In genomic region chr19:45630463-45630862, GRCh38 we compare ENCODE assay signal across 9 cellular contexts. TPM values are rescaled to one million over a fixed set of nuclear protein-coding genes. Genes with fewer than 3 reads are reported as not detected.
DNase-seq lines count a peak whose midpoint lies in the region; ATAC-seq, FAIRE-seq and TF ChIP-seq lines count a peak whose summit lies in the region.
"Had no signal": no experiment of that assay in that cellular context is flagged by ENCODE, and none has a peak within 500 bp of the region (broad histone marks: within the 10 kb centered on the region; RNA-seq: fewer than 3 reads in every experiment).

No MANE protein-coding gene starts in this region.

- no peaks in the 10 kb centered on the region for H3K9me1 ChIP-seq in endothelial cell of umbilical vein (replicated peaks; ENCODE audit: control insufficient read depth, extremely low read depth, insufficient read depth, low read length)

- dilution Hi-C loops in endothelial cell of umbilical vein (cut with MboI; ENCODE audit: extremely low pct_ligation_motif_present, low sequenced_read_pairs): no loop called here

- H3K27me3 Mint-ChIP-seq in WTC11 (ENCODE audit: low read depth): no peaks in the 10 kb centered on the region; the same call in 1 of the 2 replicates

- H4K20me1 ChIP-seq in HepG2 (ENCODE audit: insufficient read depth, low read length): no peaks in the 10 kb centered on the region
- H4K20me1 ChIP-seq in endothelial cell of umbilical vein (replicated peaks; ENCODE audit: control insufficient read depth, extremely low read depth, insufficient read depth, low read length): no peaks in the 10 kb centered on the region

- H3K4me1 ChIP-seq in HepG2 (ENCODE audit: insufficient read depth, low read length) (no peaks in the 10 kb centered on the region), right lobe of liver (no peaks in the 10 kb centered on the region), endothelial cell of umbilical vein (ENCODE audit: control insufficient read depth, extremely low read depth, insufficient read depth, low read length) (peaks cover 8% of the 10 kb centered on the region), uterus (no peaks in the 10 kb centered on the region)

- WGBS in HepG2 (ENCODE audit: low lambda C conversion rate): 87% methylated on average over 2 of the region's 2 CpGs
- WGBS in right lobe of liver (ENCODE audit: insufficient coverage, low coverage, low lambda C conversion rate, missing lambda C conversion rate): 73% methylated on average over 2 of the region's 2 CpGs

- POLR2A ChIA-PET in HepG2 (lab: Yijun Ruan, JAX) (interaction anchor here (0.9 to 1.6 kb wide), 2 partner anchors 9 to 18 kb away, joined by 3 to 5 read pairs; partner anchors contain the start of gene EML2), endothelial cell of umbilical vein (lab: Charles Lee) (interaction anchor here (0.7 to 0.9 kb wide), 2 partner anchors 14 to 61 kb away, joined by 5 to 6 read pairs; no protein-coding TSS in a partner anchor), WTC11 (lab: Charles Lee) (interaction anchor here (0.7 kb wide), 2 partner anchors 75 to 267 kb away, joined by 4 to 7 read pairs; no protein-coding TSS in a partner anchor)

- H3K36me3 ChIP-seq in HepG2 (replicated peaks in 1 of 2; ENCODE audit: control insufficient read depth in 1 of 2, insufficient read depth in 2 of 2, low read length in 2 of 2) (peaks cover 2 to 4% of the 10 kb centered on the region in 2 experiments; a peak in 2 of 5 replicates), right lobe of liver (peaks cover 0 to 5% (median 2%) of the 10 kb centered on the region in 4 donors), endothelial cell of umbilical vein (ENCODE audit: control insufficient read depth in 2 of 2, extremely low read depth in 1 of 2, insufficient read depth in 2 of 2, low read length in 2 of 2) (peaks cover 0 to 3% of the 10 kb centered on the region in 2 experiments), uterus (no peaks in the 10 kb centered on the region)

- TF ChIP-seq EP300 in HepG2 (IDR thresholded peaks at IDR 0.05; ENCODE audit: low read depth in 2 of 2, low read length in 2 of 2) (no peak), HepG2 (CRISPR knock-in tag; IDR thresholded peaks at IDR 0.05; ENCODE audit: borderline replicate concordance) (no peak)

- no peaks in the 10 kb centered on the region for H3K9me3 Mint-ChIP-seq in WTC11

- H3K9me3 ChIP-seq in HepG2 (ENCODE audit: low read length) (no peaks in the 10 kb centered on the region), right lobe of liver (no peaks in the 10 kb centered on the region), endothelial cell of umbilical vein (replicated peaks; ENCODE audit: control insufficient read depth, insufficient read depth, low read length) (no peaks in the 10 kb centered on the region), uterus (no peaks in the 10 kb centered on the region)

- no peak for TF ChIP-seq RAD21 in HepG2 (CRISPR knock-in tag; IDR thresholded peaks at IDR 0.05)

- H3K9ac ChIP-seq in HepG2 (ENCODE audit: insufficient read depth, low read depth, low read length) (no peak overlapping the region), endothelial cell of umbilical vein (replicated peaks; ENCODE audit: extremely low read depth, insufficient read depth, low read length) (no peak overlapping the region)

- CTCF ChIA-PET in HepG2 (lab: Yijun Ruan, JAX; ENCODE audit: low intra/inter-chr PET ratio, low total read pairs) (no interaction called here), endothelial cell of umbilical vein (lab: Charles Lee) (interaction anchor here (0.6 to 4.8 kb wide), 12 partner anchors 10 to 191 kb away, joined by 3 to 49 read pairs (median 4); no protein-coding TSS in a partner anchor), WTC11 (lab: Charles Lee) (interaction anchor here (0.6 to 6.2 kb wide), 9 partner anchors 12 to 227 kb away, joined by 3 to 47 read pairs (median 4); no protein-coding TSS in a partner anchor)

- H3K4me3 ChIP-seq in HepG2 (replicated peaks in 1 of 3; ENCODE audit: insufficient read depth in 1 of 3, low read depth in 2 of 3, low read length in 3 of 3): no peak overlapping the region
- H3K4me3 ChIP-seq in right lobe of liver: no peak overlapping the region
- no peak overlapping the region for H3K4me3 ChIP-seq in endothelial cell of umbilical vein (replicated peaks in 1 of 3; ENCODE audit: insufficient read depth in 1 of 3, low read depth in 1 of 3, low read length in 3 of 3)
- no peak overlapping the region for H3K4me3 ChIP-seq in uterus

- TF ChIP-seq CTCF in HepG2 (CRISPR knock-in tag; IDR thresholded peaks at IDR 0.05) (no peak), right lobe of liver (IDR thresholded peaks at IDR 0.05) (no peak), endothelial cell of umbilical vein (IDR thresholded peaks at IDR 0.05; ENCODE audit: extremely low read depth in 1 of 2, insufficient read depth in 1 of 2, low read depth in 1 of 2, low read length in 2 of 2) (no peak), WTC11 (IDR thresholded peaks at IDR 0.05) (no peak), uterus (IDR thresholded peaks at IDR 0.05) (no peak)

- H3K4me1 Mint-ChIP-seq in WTC11: peaks cover 18% of the 10 kb centered on the region

- no peaks in the 10 kb centered on the region for H3K27me3 ChIP-seq in HepG2 (ENCODE audit: control insufficient read depth in 1 of 2, insufficient read depth in 2 of 2, low read length in 2 of 2)
- no peaks in the 10 kb centered on the region for H3K27me3 ChIP-seq in right lobe of liver
- no peaks in the 10 kb centered on the region for H3K27me3 ChIP-seq in endothelial cell of umbilical vein (ENCODE audit: control insufficient read depth in 2 of 2, insufficient read depth in 2 of 2, low read length in 2 of 2)
- no peaks in the 10 kb centered on the region for H3K27me3 ChIP-seq in uterus

- in situ Hi-C loops in HepG2 (cut with HindIII; ENCODE audit: extremely low pct_ligation_motif_present, low pct_unique_long_range_greater_than_20kb): no loop called here

- FAIRE-seq in HepG2 (lab: Jason Lieb, UNC) (no peak), endothelial cell of umbilical vein (lab: Jason Lieb, UNC) (peak; percentile 95)
- FAIRE-seq: colon had no signal

- ATAC-seq in HepG2: no peak
- ATAC-seq in right lobe of liver: no peak
- peak; percentile 80 for ATAC-seq in stimulated activated naive CD8-positive, alpha-beta T cell treated with anti-CD3 and anti-CD28 coated beads, Interleukin-15, Interleukin-2, amounts not matched to agents 100 U/mL and 50 U/mL, for 24 hours
- no peak for ATAC-seq in WTC11

- H3K27ac ChIP-seq in HepG2 (ENCODE audit: extremely low read length, insufficient read depth, low read length) (no peak overlapping the region), right lobe of liver (no peak overlapping the region), endothelial cell of umbilical vein (ENCODE audit: insufficient read depth, low read depth, low read length) (peak overlapping the region; percentile 13), uterus (no peak overlapping the region)

- no peak overlapping the region for H3K4me2 ChIP-seq in HepG2 (ENCODE audit: low read depth, low read length)
- H3K4me2 ChIP-seq in endothelial cell of umbilical vein (ENCODE audit: insufficient read depth, low read length): no peak overlapping the region

- BruUV-seq in HepG2 (replicated peaks; lab: Mats Ljungman, UMichigan): no TSS peak
- no TSS peak for BruUV-seq in endothelial cell of umbilical vein (replicated peaks; lab: Mats Ljungman, UMichigan)

- H3K27ac Mint-ChIP-seq in WTC11: no peak overlapping the region

- TF ChIP-seq POLR2A in HepG2 (IDR thresholded peaks at IDR 0.05; ENCODE audit: insufficient read depth in 1 of 2, low read depth in 2 of 2, low read length in 2 of 2) (no peak), right lobe of liver (IDR thresholded peaks at IDR 0.05) (no peak), endothelial cell of umbilical vein (IDR thresholded peaks at IDR 0.05; ENCODE audit: low read depth, low read length) (no peak), uterus (IDR thresholded peaks at IDR 0.05) (no peak)

- intact Hi-C loops in HepG2 (cut with micrococcal nuclease; ENCODE audit: unreplicated experiment): no loop called here
- intact Hi-C loops in right lobe of liver (cut with DNase I): loop anchor here in 1 of 2 donors (10.0 kb wide), 1 partner anchor 106 kb away; no protein-coding TSS in a partner anchor
- intact Hi-C loops in endothelial cell of umbilical vein (cut with micrococcal nuclease): no loop called here
- intact Hi-C loops in uterus (cut with DNase I; ENCODE audit: low total_unique reads): no loop called here

- no peak overlapping the region for H3K4me3 Mint-ChIP-seq in WTC11

- H2AFZ ChIP-seq in HepG2 (ENCODE audit: low read length) (no peak overlapping the region), endothelial cell of umbilical vein (ENCODE audit: low read depth, low read length) (no peak overlapping the region)

- DNase-seq in HepG2 (ENCODE audit: low spot score): no peak
- DNase-seq in right lobe of liver: no peak
- peak; percentile 89 for DNase-seq in NCI-H226
- DNase-seq in endothelial cell of umbilical vein (ENCODE audit: low read depth, low spot score): peak; percentile 89
- no peak for DNase-seq in stimulated activated naive CD8-positive, alpha-beta T cell treated with anti-CD3 and anti-CD28 coated beads, Interleukin-15, Interleukin-2, amounts not matched to agents 100 U/mL and 50 U/mL, for 24 hours
- DNase-seq in WTC11 (ENCODE audit: low spot score): no peak
- no peak for DNase-seq in uterus
- no peak for DNase-seq in SKM-1 (lab: John Stamatoyannopoulos, UW; ENCODE audit: unreplicated experiment)

- no peaks in the 10 kb centered on the region for H3K79me2 ChIP-seq in HepG2 (ENCODE audit: insufficient read depth, low read length)
- H3K79me2 ChIP-seq in endothelial cell of umbilical vein (ENCODE audit: control insufficient read depth, insufficient read depth, low read length): no peaks in the 10 kb centered on the region

- H3K36me3 Mint-ChIP-seq in WTC11: peaks cover 6% of the 10 kb centered on the region

RNA-seq across cellular contexts. Expression of gene EML2, which starts 8.7 kb away (rescaled TPM):
- total RNA-seq in HepG2 (2016; rRNA removed; fragmentation: Illumina TruSeq; extraction: Trizol) (7.3 and 7.6 TPM in 2 replicates), right lobe of liver (10 to 100 TPM; 12.6 to 19.7 (median 13.8) TPM), endothelial cell of umbilical vein (27.4 and 28.9 TPM in 2 replicates), WTC11 (2021) (51.5 to 63.3 TPM (median 62.5 TPM) in 3 replicates), uterus (10 to 100 TPM in 2 of 4 donors, 1 to 10 TPM in 2; 1.2 to 18.4 (median 11.6) TPM)
- 1.6 and 3.5 TPM in 2 replicates for total RNA-seq in HepG2 (2016; cell fraction: cytosol; rRNA removed; fragmentation: Illumina TruSeq; extraction: Trizol; ENCODE audit: low read depth)
- total RNA-seq in HepG2 (2016; cell fraction: insoluble cytoplasmic fraction; rRNA removed; fragmentation: Illumina TruSeq; extraction: Trizol): 4.2 and 9.1 TPM in 2 replicates
- total RNA-seq in HepG2 (2016; cell fraction: membrane; rRNA removed; fragmentation: Illumina TruSeq; extraction: Trizol): 2.2 and 3.2 TPM in 2 replicates
- 8.8 and 13.4 TPM in 2 replicates for total RNA-seq in HepG2 (2016; cell fraction: nucleus; rRNA removed; fragmentation: Illumina TruSeq; extraction: Trizol)
- polyA plus RNA-seq in HepG2 (2011; rRNA removed) (12.9 and 16.6 TPM in 2 replicates), endothelial cell of umbilical vein (23.3 and 23.8 TPM in 2 replicates)
- polyA plus RNA-seq in HepG2 (2011; cell fraction: cytosol; rRNA removed): 7.9 and 8.5 TPM in 2 replicates
- 74.5 and 101 TPM in 2 replicates for polyA plus RNA-seq in HepG2 (2011; cell fraction: nucleus; rRNA removed)
- polyA plus RNA-seq in HepG2 (2012): 10.9 and 17.5 TPM in 2 replicates
- 0.88 and 1.0 TPM in 2 replicates for polyA plus RNA-seq in HepG2 (2016; cell fraction: cytosol; fragmentation: Illumina TruSeq; extraction: Trizol; ENCODE audit: low read depth)
- 3.1 and 4.1 TPM in 2 replicates for polyA plus RNA-seq in HepG2 (2016; cell fraction: insoluble cytoplasmic fraction; fragmentation: Illumina TruSeq; extraction: Trizol; ENCODE audit: low read depth)
- polyA plus RNA-seq in HepG2 (2016; cell fraction: membrane; fragmentation: Illumina TruSeq; extraction: Trizol; ENCODE audit: low read depth): 1.2 and 3.4 TPM in 2 replicates
- 25.5 and 27.6 TPM in 2 replicates for polyA plus RNA-seq in HepG2 (2016; cell fraction: nucleus; fragmentation: Illumina TruSeq; extraction: Trizol; ENCODE audit: insufficient read depth, low read depth)
- polyA minus RNA-seq in HepG2 (2011; rRNA and poly(A)+ RNA removed; ENCODE audit: low replicate concordance): 40.9 and 76.3 TPM in 2 replicates
- 13.7 and 15.5 TPM in 2 replicates for polyA minus RNA-seq in HepG2 (2011; cell fraction: cytosol; rRNA and poly(A)+ RNA removed)
- 15.0 and 16.1 TPM in 2 replicates for polyA minus RNA-seq in HepG2 (2011; cell fraction: nucleus; rRNA and poly(A)+ RNA removed)
- 13.7 and 15.6 TPM in 2 replicates for polyA plus RNA-seq in endothelial cell of umbilical vein (2011; cell fraction: cytosol; rRNA removed)
- polyA plus RNA-seq in endothelial cell of umbilical vein (2011; cell fraction: nucleus; rRNA removed): 88.8 and 100 TPM in 2 replicates
- polyA plus RNA-seq in endothelial cell of umbilical vein (2012): 17.1 and 22.3 TPM in 2 replicates
- 22.2 and 38.8 TPM in 2 replicates for polyA minus RNA-seq in endothelial cell of umbilical vein
- polyA minus RNA-seq in endothelial cell of umbilical vein (2011; cell fraction: cytosol; rRNA and poly(A)+ RNA removed): 28.3 TPM
- 18.9 and 24.5 TPM in 2 replicates for polyA minus RNA-seq in endothelial cell of umbilical vein (2011; cell fraction: nucleus; rRNA and poly(A)+ RNA removed)

RNA-seq across cellular contexts. Expression of gene GPR4, which starts 28.5 kb away (rescaled TPM):
- not detected in 2 replicates for total RNA-seq in HepG2 (2016; rRNA removed; fragmentation: Illumina TruSeq; extraction: Trizol)
- not detected in 2 replicates for total RNA-seq in HepG2 (2016; cell fraction: cytosol; rRNA removed; fragmentation: Illumina TruSeq; extraction: Trizol; ENCODE audit: low read depth)
- not detected in 2 replicates for total RNA-seq in HepG2 (2016; cell fraction: insoluble cytoplasmic fraction; rRNA removed; fragmentation: Illumina TruSeq; extraction: Trizol)
- not detected in 2 replicates for total RNA-seq in HepG2 (2016; cell fraction: membrane; rRNA removed; fragmentation: Illumina TruSeq; extraction: Trizol)
- total RNA-seq in HepG2 (2016; cell fraction: nucleus; rRNA removed; fragmentation: Illumina TruSeq; extraction: Trizol): not detected in 2 replicates
- polyA plus RNA-seq in HepG2 (2011; rRNA removed): 0.15 TPM in 1 of 2 replicates, not detected in the other
- polyA plus RNA-seq in HepG2 (2011; cell fraction: cytosol; rRNA removed): not detected in 2 replicates
- polyA plus RNA-seq in HepG2 (2011; cell fraction: nucleus; rRNA removed): not detected in 2 replicates
- not detected in 2 replicates for polyA plus RNA-seq in HepG2 (2012)
- polyA plus RNA-seq in HepG2 (2016; cell fraction: cytosol; fragmentation: Illumina TruSeq; extraction: Trizol; ENCODE audit: low read depth): not detected in 2 replicates
- not detected in 2 replicates for polyA plus RNA-seq in HepG2 (2016; cell fraction: insoluble cytoplasmic fraction; fragmentation: Illumina TruSeq; extraction: Trizol; ENCODE audit: low read depth)
- polyA plus RNA-seq in HepG2 (2016; cell fraction: membrane; fragmentation: Illumina TruSeq; extraction: Trizol; ENCODE audit: low read depth): not detected in 2 replicates
- not detected in 2 replicates for polyA plus RNA-seq in HepG2 (2016; cell fraction: nucleus; fragmentation: Illumina TruSeq; extraction: Trizol; ENCODE audit: insufficient read depth, low read depth)
- polyA minus RNA-seq in HepG2 (2011; rRNA and poly(A)+ RNA removed; ENCODE audit: low replicate concordance): 0.12 TPM in 1 of 2 replicates, not detected in the other
- not detected in 2 replicates for polyA minus RNA-seq in HepG2 (2011; cell fraction: cytosol; rRNA and poly(A)+ RNA removed)
- not detected in 2 replicates for polyA minus RNA-seq in HepG2 (2011; cell fraction: nucleus; rRNA and poly(A)+ RNA removed)
- 1 to 10 TPM in 4 of 6 experiments, under 1 TPM in 2; 0.83 to 3.1 (median 1.3) TPM for total RNA-seq in right lobe of liver
- 26.7 and 30.3 TPM in 2 replicates for total RNA-seq in endothelial cell of umbilical vein
- polyA plus RNA-seq in endothelial cell of umbilical vein: 13.4 and 17.9 TPM in 2 replicates
- polyA plus RNA-seq in endothelial cell of umbilical vein (2011; cell fraction: cytosol; rRNA removed): 9.8 and 13.2 TPM in 2 replicates
- polyA plus RNA-seq in endothelial cell of umbilical vein (2011; cell fraction: nucleus; rRNA removed): 6.1 and 14.3 TPM in 2 replicates
- 13.1 and 37.5 TPM in 2 replicates for polyA plus RNA-seq in endothelial cell of umbilical vein (2012)
- 5.6 and 6.7 TPM in 2 replicates for polyA minus RNA-seq in endothelial cell of umbilical vein
- polyA minus RNA-seq in endothelial cell of umbilical vein (2011; cell fraction: cytosol; rRNA and poly(A)+ RNA removed): not detected
- 3.5 and 6.2 TPM in 2 replicates for polyA minus RNA-seq in endothelial cell of umbilical vein (2011; cell fraction: nucleus; rRNA and poly(A)+ RNA removed)
- 0.11 to 0.48 TPM (median 0.44 TPM) in 3 replicates for total RNA-seq in WTC11 (2021)
- total RNA-seq in uterus: 10 to 100 TPM in 1 of 4 donors, 1 to 10 TPM in 2, under 1 TPM in 1; 0.62 to 13.5 (median 6.6) TPM

RNA-seq across cellular contexts. Expression of gene GIPR, which starts 37.6 kb away (rescaled TPM):
- 0.15 TPM in 1 of 2 replicates, not detected in the other for total RNA-seq in HepG2 (2016; rRNA removed; fragmentation: Illumina TruSeq; extraction: Trizol)
- not detected in 2 replicates for total RNA-seq in HepG2 (2016; cell fraction: cytosol; rRNA removed; fragmentation: Illumina TruSeq; extraction: Trizol; ENCODE audit: low read depth)
- total RNA-seq in HepG2 (2016; cell fraction: insoluble cytoplasmic fraction; rRNA removed; fragmentation: Illumina TruSeq; extraction: Trizol): not detected in 2 replicates
- 0.07 TPM in 1 of 2 replicates, not detected in the other for total RNA-seq in HepG2 (2016; cell fraction: membrane; rRNA removed; fragmentation: Illumina TruSeq; extraction: Trizol)
- not detected in 2 replicates for total RNA-seq in HepG2 (2016; cell fraction: nucleus; rRNA removed; fragmentation: Illumina TruSeq; extraction: Trizol)
- 1.2 and 1.7 TPM in 2 replicates for polyA plus RNA-seq in HepG2 (2011; rRNA removed)
- polyA plus RNA-seq in HepG2 (2011; cell fraction: cytosol; rRNA removed): 0.23 and 0.27 TPM in 2 replicates
- polyA plus RNA-seq in HepG2 (2011; cell fraction: nucleus; rRNA removed): 10.6 TPM in 2 replicates
- 1.3 and 2.2 TPM in 2 replicates for polyA plus RNA-seq in HepG2 (2012)
- not detected in 2 replicates for polyA plus RNA-seq in HepG2 (2016; cell fraction: cytosol; fragmentation: Illumina TruSeq; extraction: Trizol; ENCODE audit: low read depth)
- not detected in 2 replicates for polyA plus RNA-seq in HepG2 (2016; cell fraction: insoluble cytoplasmic fraction; fragmentation: Illumina TruSeq; extraction: Trizol; ENCODE audit: low read depth)
- not detected in 2 replicates for polyA plus RNA-seq in HepG2 (2016; cell fraction: membrane; fragmentation: Illumina TruSeq; extraction: Trizol; ENCODE audit: low read depth)
- 0.31 TPM in 2 replicates for polyA plus RNA-seq in HepG2 (2016; cell fraction: nucleus; fragmentation: Illumina TruSeq; extraction: Trizol; ENCODE audit: insufficient read depth, low read depth)
- polyA minus RNA-seq in HepG2 (2011; rRNA and poly(A)+ RNA removed; ENCODE audit: low replicate concordance): 0.47 and 2.5 TPM in 2 replicates
- polyA minus RNA-seq in HepG2 (2011; cell fraction: cytosol; rRNA and poly(A)+ RNA removed): 0.59 TPM in 1 of 2 replicates, not detected in the other
- polyA minus RNA-seq in HepG2 (2011; cell fraction: nucleus; rRNA and poly(A)+ RNA removed): 4.5 and 7.2 TPM in 2 replicates
- under 1 TPM in 4 of 6 experiments, not detected in 2; 0.07 to 0.23 (median 0.18) TPM for total RNA-seq in right lobe of liver
- total RNA-seq in endothelial cell of umbilical vein: not detected in 2 replicates
- not detected in 2 replicates for polyA plus RNA-seq in endothelial cell of umbilical vein
- not detected in 2 replicates for polyA plus RNA-seq in endothelial cell of umbilical vein (2011; cell fraction: cytosol; rRNA removed)
- 0.04 and 0.07 TPM in 2 replicates for polyA plus RNA-seq in endothelial cell of umbilical vein (2011; cell fraction: nucleus; rRNA removed)
- not detected in 2 replicates for polyA plus RNA-seq in endothelial cell of umbilical vein (2012)
- polyA minus RNA-seq in endothelial cell of umbilical vein: 0.12 and 1.9 TPM in 2 replicates
- polyA minus RNA-seq in endothelial cell of umbilical vein (2011; cell fraction: cytosol; rRNA and poly(A)+ RNA removed): not detected
- polyA minus RNA-seq in endothelial cell of umbilical vein (2011; cell fraction: nucleus; rRNA and poly(A)+ RNA removed): 0.19 TPM in 1 of 2 replicates, not detected in the other
- 1.6 to 1.8 TPM (median 1.7 TPM) in 3 replicates for total RNA-seq in WTC11 (2021)
- total RNA-seq in uterus: under 1 TPM in 1 of 4 donors, not detected in 3; 0.98 TPM

RNA-seq across cellular contexts. Expression of gene OPA3, which starts 45.9 kb away (rescaled TPM):
- total RNA-seq in HepG2 (2016; rRNA removed; fragmentation: Illumina TruSeq; extraction: Trizol) (7.8 and 8.3 TPM in 2 replicates), right lobe of liver (10 to 100 TPM in 2 of 6 experiments, 1 to 10 TPM in 4; 6.7 to 18.1 (median 8.1) TPM), endothelial cell of umbilical vein (13.8 and 15.4 TPM in 2 replicates), WTC11 (2021) (10.1 to 16.1 TPM (median 14.9 TPM) in 3 replicates), uterus (1 to 10 TPM; 2.8 to 9.1 (median 5.1) TPM)
- 0.81 and 1.1 TPM in 2 replicates for total RNA-seq in HepG2 (2016; cell fraction: cytosol; rRNA removed; fragmentation: Illumina TruSeq; extraction: Trizol; ENCODE audit: low read depth)
- 9.0 and 9.2 TPM in 2 replicates for total RNA-seq in HepG2 (2016; cell fraction: insoluble cytoplasmic fraction; rRNA removed; fragmentation: Illumina TruSeq; extraction: Trizol)
- total RNA-seq in HepG2 (2016; cell fraction: membrane; rRNA removed; fragmentation: Illumina TruSeq; extraction: Trizol): 3.3 and 3.4 TPM in 2 replicates
- total RNA-seq in HepG2 (2016; cell fraction: nucleus; rRNA removed; fragmentation: Illumina TruSeq; extraction: Trizol): 3.2 and 4.2 TPM in 2 replicates
- polyA plus RNA-seq in HepG2 (2011; rRNA removed) (16.6 and 17.7 TPM in 2 replicates), endothelial cell of umbilical vein (16.0 and 17.1 TPM in 2 replicates)
- 13.1 and 15.8 TPM in 2 replicates for polyA plus RNA-seq in HepG2 (2011; cell fraction: cytosol; rRNA removed)
- 7.5 and 8.6 TPM in 2 replicates for polyA plus RNA-seq in HepG2 (2011; cell fraction: nucleus; rRNA removed)
- 5.2 and 7.4 TPM in 2 replicates for polyA plus RNA-seq in HepG2 (2012)
- polyA plus RNA-seq in HepG2 (2016; cell fraction: cytosol; fragmentation: Illumina TruSeq; extraction: Trizol; ENCODE audit: low read depth): 0.77 TPM in 2 replicates
- 10.0 and 10.6 TPM in 2 replicates for polyA plus RNA-seq in HepG2 (2016; cell fraction: insoluble cytoplasmic fraction; fragmentation: Illumina TruSeq; extraction: Trizol; ENCODE audit: low read depth)
- polyA plus RNA-seq in HepG2 (2016; cell fraction: membrane; fragmentation: Illumina TruSeq; extraction: Trizol; ENCODE audit: low read depth): 1.6 and 2.3 TPM in 2 replicates
- polyA plus RNA-seq in HepG2 (2016; cell fraction: nucleus; fragmentation: Illumina TruSeq; extraction: Trizol; ENCODE audit: insufficient read depth, low read depth): 7.8 and 8.0 TPM in 2 replicates
- polyA minus RNA-seq in HepG2 (2011; rRNA and poly(A)+ RNA removed; ENCODE audit: low replicate concordance): 21.3 and 30.2 TPM in 2 replicates
- 7.1 and 7.5 TPM in 2 replicates for polyA minus RNA-seq in HepG2 (2011; cell fraction: cytosol; rRNA and poly(A)+ RNA removed)
- 2.6 and 3.0 TPM in 2 replicates for polyA minus RNA-seq in HepG2 (2011; cell fraction: nucleus; rRNA and poly(A)+ RNA removed)
- 14.5 and 14.6 TPM in 2 replicates for polyA plus RNA-seq in endothelial cell of umbilical vein (2011; cell fraction: cytosol; rRNA removed)
- 8.3 and 8.4 TPM in 2 replicates for polyA plus RNA-seq in endothelial cell of umbilical vein (2011; cell fraction: nucleus; rRNA removed)
- polyA plus RNA-seq in endothelial cell of umbilical vein (2012): 7.5 and 9.7 TPM in 2 replicates
- 15.8 and 23.6 TPM in 2 replicates for polyA minus RNA-seq in endothelial cell of umbilical vein
- polyA minus RNA-seq in endothelial cell of umbilical vein (2011; cell fraction: cytosol; rRNA and poly(A)+ RNA removed): 3.9 TPM
- polyA minus RNA-seq in endothelial cell of umbilical vein (2011; cell fraction: nucleus; rRNA and poly(A)+ RNA removed): 6.0 and 8.0 TPM in 2 replicates

Comparison
In these comparisons a context has a peak if more than half of its experiments do, and no peak if none do; other contexts are left out.
1. DNase-seq: peak in NCI-H226 (single experiment) and endothelial cell of umbilical vein (single experiment); none in HepG2 (single experiment), right lobe of liver (0 of 3), stimulated activated naive CD8-positive, alpha-beta T cell treated with anti-CD3 and anti-CD28 coated beads, Interleukin-15, Interleukin-2, amounts not matched to agents 100 U/mL and 50 U/mL, for 24 hours (single experiment), WTC11 (single experiment), uterus (0 of 2) and SKM-1 (single experiment).